In the genomic region with DNA sequence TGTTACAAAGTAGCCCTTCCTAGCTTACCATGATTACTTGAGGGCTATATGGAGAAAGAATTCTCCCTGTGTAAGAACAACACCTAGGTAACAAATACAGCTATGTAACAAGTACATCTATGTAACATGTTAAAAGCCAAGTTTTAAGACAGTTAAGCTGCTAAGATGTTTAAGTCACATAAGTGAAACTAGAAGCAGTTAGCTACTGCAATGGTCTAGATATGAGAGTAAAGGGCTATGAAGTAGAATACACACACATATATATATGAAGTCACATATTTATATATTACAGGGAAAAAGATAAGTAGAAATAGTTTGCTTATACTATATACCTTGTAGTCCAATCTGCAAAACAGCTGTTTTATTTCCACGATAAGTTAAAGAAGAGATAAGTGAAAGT, we compare ENCODE assay signal across 20 cellular contexts. TPM values are rescaled to one million over a fixed set of nuclear protein-coding genes. Genes with fewer than 3 reads are reported as not detected.
A peak's percentile ranks its signal among the peaks of the same experiment; 100 is the strongest.
DNase-seq lines count a peak whose midpoint lies in the region; ATAC-seq and TF ChIP-seq lines count a peak whose summit lies in the region.
"Had no signal": no experiment of that assay in that cellular context is flagged by ENCODE, and none has a peak within 500 bp of the region (broad histone marks: within the 10 kb centered on the region; RNA-seq: fewer than 3 reads in every experiment).

No MANE protein-coding gene starts in this region.

- TF ChIP-seq CTCF in GM13977 (IDR thresholded peaks at IDR 0.05; ENCODE audit: extremely low read depth, insufficient read depth, missing control alignments) = no peak

- WGBS in GM23248 (ENCODE audit: low coverage in 1 of 2, low lambda C conversion rate in 2 of 2, missing lambda C conversion rate in 2 of 2), 2 experiments = 93 to 100% methylated on average over 1 of the region's 1 CpG
- no CpG with 5 or more reads among the region's 1 CpG for WGBS in neuronal stem cell (ENCODE audit: extremely low coverage in 2 of 2, insufficient read length in 2 of 2, insufficient replicate concordance in 1 of 2), 2 donors

- H3K4me3 Mint-ChIP-seq in natural killer cell treated with Interleukin-12 subunit alpha and Interleukin-12 subunit beta and Interleukin-15 and Interleukin-18, amount 100 ng/mL, for 72 hours = no peak overlapping the region
- H3K4me3 Mint-ChIP-seq: activated naive CD8-positive, alpha-beta T cell treated with anti-CD3 and anti-CD28 coated beads, Interleukin-2, amount 10 ng/mL, durations not matched to agents 7 days and 5 days; activated T-cell treated with anti-CD3 and anti-CD28 coated beads, Interleukin-2, amount 50 U/mL, for 24 hours; CD4-positive, CD25-positive, alpha-beta regulatory T cell; naive B cell; stimulated activated naive CD8-positive, alpha-beta T cell treated with anti-CD3 and anti-CD28 coated beads, Interleukin-15, Interleukin-2, amounts not matched to agents 100 ng/mL and 50 ng/mL, for 24 hours had no signal

- no peak overlapping the region for H2BK15ac ChIP-seq in neuronal stem cell (ENCODE audit: low read length)

- in situ Hi-C loops in GM23248 (cut with MboI) (no loop called here), GM13977 (cut with MboI; ENCODE audit: low pct_unique_long_range_greater_than_20kb, low sequenced_read_pairs, unreplicated experiment) (no loop called here)

- no peaks in the 10 kb centered on the region for H4K20me1 ChIP-seq in GM23248 (ENCODE audit: insufficient read depth)

- H4K8ac ChIP-seq in neuronal stem cell (ENCODE audit: low read depth, low read length) = no peak overlapping the region

- no peak overlapping the region for H2BK12ac ChIP-seq in neuronal stem cell (ENCODE audit: low read length)

- H3K27ac Mint-ChIP-seq in natural killer cell treated with Interleukin-12 subunit alpha and Interleukin-12 subunit beta and Interleukin-15 and Interleukin-18, amount 100 ng/mL, for 72 hours = no peak overlapping the region
- H3K27ac Mint-ChIP-seq: activated naive CD8-positive, alpha-beta T cell treated with anti-CD3 and anti-CD28 coated beads, Interleukin-2, amount 10 ng/mL, durations not matched to agents 7 days and 5 days; activated T-cell treated with anti-CD3 and anti-CD28 coated beads, Interleukin-2, amount 50 U/mL, for 24 hours; CD4-positive, CD25-positive, alpha-beta regulatory T cell; naive B cell; stimulated activated naive CD8-positive, alpha-beta T cell treated with anti-CD3 and anti-CD28 coated beads, Interleukin-15, Interleukin-2, amounts not matched to agents 100 ng/mL and 50 ng/mL, for 24 hours had no signal

- no peak overlapping the region for H3K18ac ChIP-seq in neuronal stem cell (ENCODE audit: low read length)

- H3K27me3 Mint-ChIP-seq in natural killer cell treated with Interleukin-12 subunit alpha and Interleukin-12 subunit beta and Interleukin-15 and Interleukin-18, amount 100 ng/mL, for 72 hours = no peaks in the 10 kb centered on the region
- H3K27me3 Mint-ChIP-seq: activated naive CD8-positive, alpha-beta T cell treated with anti-CD3 and anti-CD28 coated beads, Interleukin-2, amount 10 ng/mL, durations not matched to agents 7 days and 5 days; activated T-cell treated with anti-CD3 and anti-CD28 coated beads, Interleukin-2, amount 50 U/mL, for 24 hours; CD4-positive, CD25-positive, alpha-beta regulatory T cell; naive B cell; stimulated activated naive CD8-positive, alpha-beta T cell treated with anti-CD3 and anti-CD28 coated beads, Interleukin-15, Interleukin-2, amounts not matched to agents 100 ng/mL and 50 ng/mL, for 24 hours had no signal

- no peak overlapping the region for H3K23ac ChIP-seq in neuronal stem cell (ENCODE audit: low read depth, low read length, poor library complexity)

- no peak overlapping the region for H3K4ac ChIP-seq in neuronal stem cell (ENCODE audit: low read length)

- H2AFZ ChIP-seq in GM23248 (no peak overlapping the region), neuronal stem cell (ENCODE audit: low read length) (no peak overlapping the region)

- H3K36me3 ChIP-seq in GM23248 (ENCODE audit: low read depth) = peaks cover 4% of the 10 kb centered on the region; the same call in 1 of the 2 replicates
- peaks cover 2 to 25% of the 10 kb centered on the region in 2 donors for H3K36me3 ChIP-seq in neuronal stem cell (replicated peaks in 1 of 2; ENCODE audit: control insufficient read depth in 2 of 2, insufficient read depth in 2 of 2, low read length in 2 of 2)
- H3K36me3 ChIP-seq: breast epithelium, uterus had no signal

- DNase-seq in GM23248 = no peak
- DNase-seq in GM13977 (ENCODE audit: low spot score) = no peak
- DNase-seq in natural killer cell treated with Interleukin-12 subunit alpha and Interleukin-12 subunit beta and Interleukin-15 and Interleukin-18, amount 100 ng/mL, for 72 hours (ENCODE audit: low spot score) = no peak
- no peak for DNase-seq in neuronal stem cell (ENCODE audit: low spot score)
- DNase-seq: activated naive CD8-positive, alpha-beta T cell treated with anti-CD3 and anti-CD28 coated beads, Interleukin-2, amount 10 ng/mL, durations not matched to agents 7 days and 5 days; activated T-cell treated with anti-CD3 and anti-CD28 coated beads, Interleukin-2, amount 50 U/mL, for 24 hours; CD4-positive, CD25-positive, alpha-beta regulatory T cell; DMS79 treated with DMSO at 0.1 percent for 48 hours; esophagus squamous epithelium; naive B cell; NCI-H1930; NCI-H526; uterus had no signal

- no peak overlapping the region for H2AK5ac ChIP-seq in neuronal stem cell (ENCODE audit: low read depth, low read length)

- H3K4me3 ChIP-seq in GM23248 (no peak overlapping the region), neuronal stem cell (ENCODE audit: low read length in 2 of 2) (no peak overlapping the region)
- H3K4me3 ChIP-seq: breast epithelium, esophagus squamous epithelium, uterus had no signal

- H4K91ac ChIP-seq in neuronal stem cell (ENCODE audit: low read depth, low read length, poor library complexity) = no peak overlapping the region

- H3F3A ChIP-seq in GM23248 (ENCODE audit: insufficient read depth) = no peaks in the 10 kb centered on the region

- H3K27me3 ChIP-seq in GM23248 (replicated peaks; ENCODE audit: insufficient read depth) = no peaks in the 10 kb centered on the region
- H3K27me3 ChIP-seq in neuronal stem cell (ENCODE audit: control insufficient read depth in 3 of 3, insufficient read depth in 3 of 3, low read depth in 1 of 3, low read length in 3 of 3) = no peaks in the 10 kb centered on the region
- H3K27me3 ChIP-seq: breast epithelium, esophagus squamous epithelium, uterus had no signal

- no peaks in the 10 kb centered on the region for H3K9me3 ChIP-seq in GM23248 (ENCODE audit: low read depth)
- no peaks in the 10 kb centered on the region for H3K9me3 ChIP-seq in neuronal stem cell (replicated peaks in 1 of 2; ENCODE audit: control insufficient read depth in 2 of 2, insufficient read depth in 1 of 2, low read depth in 1 of 2, low read length in 2 of 2)
- H3K9me3 ChIP-seq: breast epithelium, esophagus squamous epithelium, uterus had no signal

- H3K9me3 Mint-ChIP-seq in natural killer cell treated with Interleukin-12 subunit alpha and Interleukin-12 subunit beta and Interleukin-15 and Interleukin-18, amount 100 ng/mL, for 72 hours = no peaks in the 10 kb centered on the region
- H3K9me3 Mint-ChIP-seq: activated naive CD8-positive, alpha-beta T cell treated with anti-CD3 and anti-CD28 coated beads, Interleukin-2, amount 10 ng/mL, durations not matched to agents 7 days and 5 days; activated T-cell treated with anti-CD3 and anti-CD28 coated beads, Interleukin-2, amount 50 U/mL, for 24 hours; CD4-positive, CD25-positive, alpha-beta regulatory T cell; naive B cell; stimulated activated naive CD8-positive, alpha-beta T cell treated with anti-CD3 and anti-CD28 coated beads, Interleukin-15, Interleukin-2, amounts not matched to agents 100 ng/mL and 50 ng/mL, for 24 hours had no signal

- peaks cover 2% of the 10 kb centered on the region for H3K79me1 ChIP-seq in neuronal stem cell (ENCODE audit: low read depth, low read length)

- peaks cover 38% of the 10 kb centered on the region for H3K79me2 ChIP-seq in GM23248 (ENCODE audit: insufficient read depth)

- H3K9ac ChIP-seq in GM23248 = no peak overlapping the region
- H3K9ac ChIP-seq in neuronal stem cell (ENCODE audit: low read depth, low read length, poor library complexity) = no peak overlapping the region

- TF ChIP-seq POLR2A in GM18505 (IDR thresholded peaks at IDR 0.05; ENCODE audit: borderline replicate concordance, extremely low read depth, insufficient read depth, insufficient read length) = no peak

- no peaks in the 10 kb centered on the region for H3K4me1 ChIP-seq in GM23248 (ENCODE audit: insufficient read depth)
- peaks cover 2 to 6% of the 10 kb centered on the region in 2 donors for H3K4me1 ChIP-seq in neuronal stem cell (ENCODE audit: control insufficient read depth in 2 of 2, insufficient read depth in 1 of 2, low read depth in 1 of 2, low read length in 2 of 2)
- H3K4me1 ChIP-seq: breast epithelium, esophagus squamous epithelium, uterus had no signal

- peaks cover 5 to 8% of the 10 kb centered on the region in 2 donors for H3K4me1 Mint-ChIP-seq in natural killer cell treated with Interleukin-12 subunit alpha and Interleukin-12 subunit beta and Interleukin-15 and Interleukin-18, amount 100 ng/mL, for 72 hours (ENCODE audit: low read depth in 2 of 2)

- H3K9me2 ChIP-seq in GM23248 (ENCODE audit: insufficient read depth) = no peaks in the 10 kb centered on the region

- no peak overlapping the region for H2BK120ac ChIP-seq in neuronal stem cell (ENCODE audit: low read depth, low read length)

- no peak overlapping the region for H3K27ac ChIP-seq in GM23248
- H3K27ac ChIP-seq in neuronal stem cell (replicated peaks; ENCODE audit: low read length) = no peak overlapping the region
- H3K27ac ChIP-seq: breast epithelium, esophagus squamous epithelium, uterus had no signal

- no peak overlapping the region for H3K4me2 ChIP-seq in GM23248 (ENCODE audit: unreplicated experiment)
- H3K4me2 ChIP-seq in neuronal stem cell (ENCODE audit: insufficient read depth, low read length, poor library complexity, severe bottlenecking) = no peak overlapping the region

- H3K14ac ChIP-seq in neuronal stem cell (ENCODE audit: low read length) = no peak overlapping the region

- ATAC-seq in GM18505 (IDR thresholded peaks at IDR 0.05; ENCODE audit: unreplicated experiment) (peak; percentile 46), GM19455 (IDR thresholded peaks at IDR 0.05; ENCODE audit: unreplicated experiment) (peak; percentile 43), HG02642 (IDR thresholded peaks at IDR 0.05; ENCODE audit: poor library complexity, unreplicated experiment) (peak; percentile 36), HG03342 (IDR thresholded peaks at IDR 0.05; ENCODE audit: unreplicated experiment) (peak; percentile 59)
- ATAC-seq in natural killer cell treated with Interleukin-12 subunit alpha and Interleukin-12 subunit beta and Interleukin-15 and Interleukin-18, amount 100 ng/mL, for 72 hours = no peak
- ATAC-seq: Panc1 had no signal

- H3K36me3 Mint-ChIP-seq in natural killer cell treated with Interleukin-12 subunit alpha and Interleukin-12 subunit beta and Interleukin-15 and Interleukin-18, amount 100 ng/mL, for 72 hours = peaks cover 4% of the 10 kb centered on the region

- H2BK5ac ChIP-seq in neuronal stem cell (ENCODE audit: low read length) = no peak overlapping the region

RNA-seq across cellular contexts. Expression of a gene that starts 14.4 kb away (rescaled TPM):
- 13.5 and 15.8 TPM in 2 replicates for total RNA-seq in GM23248 (2014; rRNA removed; shearing (Covaris generic))
- 12.5 and 14.7 TPM in 2 replicates for polyA plus RNA-seq in GM23248 (2016; fragmentation: Nextera tagmentation; extraction: Ambion mirVana)
- 10 to 100 TPM; 27.3 to 27.8 TPM for total RNA-seq in natural killer cell treated with Interleukin-12 subunit alpha and Interleukin-12 subunit beta and Interleukin-15 and Interleukin-18, amount 100 ng/mL, for 72 hours
- 25.3 TPM for polyA plus RNA-seq in neuronal stem cell (2013, experiment 1 of 2)
- polyA plus RNA-seq in neuronal stem cell (2013, experiment 2 of 2) = 27.1 TPM

Comparison
In these comparisons a context has a peak if more than half of its experiments do, and no peak if none do; other contexts are left out.
1. ATAC-seq: peak in GM18505 (single experiment), GM19455 (single experiment), HG02642 (single experiment) and HG03342 (single experiment); none in natural killer cell treated with Interleukin-12 subunit alpha and Interleukin-12 subunit beta and Interleukin-15 and Interleukin-18, amount 100 ng/mL, for 72 hours (0 of 2).